Comparison of ENCODE assay signal across 15 cellular contexts in genomic region chr16:56265184-56265583, GRCh38.
"Had no signal": no experiment of that assay in that cellular context is flagged by ENCODE, and none has a peak within 500 bp of the region (broad histone marks: within the 10 kb centered on the region; RNA-seq: fewer than 3 reads in every experiment).

No MANE protein-coding gene starts in this region.

- H3K36me3 Mint-ChIP-seq: activated naive CD4-positive, alpha-beta T cell treated with anti-CD3 and anti-CD28 coated beads, Interleukin-2, amount 50 U/mL, for 72 hours; naive thymus-derived CD8-positive, alpha-beta T cell; WTC11 had no signal

- H3K9ac ChIP-seq: SK-N-SH had no signal

- H3K27ac Mint-ChIP-seq: activated naive CD4-positive, alpha-beta T cell treated with anti-CD3 and anti-CD28 coated beads, Interleukin-2, amount 50 U/mL, for 72 hours; WTC11 had no signal

- H3K9me3 ChIP-seq: gastrocnemius medialis, SK-N-SH had no signal

- H3K27me3 ChIP-seq: gastrocnemius medialis had no signal

- H3K9me3 Mint-ChIP-seq: activated naive CD4-positive, alpha-beta T cell treated with anti-CD3 and anti-CD28 coated beads, Interleukin-2, amount 50 U/mL, for 72 hours; activated T-cell treated with anti-CD3 and anti-CD28 coated beads, Interleukin-2, amount 50 U/mL, for 4 hours; brain; naive thymus-derived CD8-positive, alpha-beta T cell; WTC11 had no signal

- H3K4me1 ChIP-seq: gastrocnemius medialis had no signal

- H3K36me3 ChIP-seq: gastrocnemius medialis had no signal

- H3K27me3 Mint-ChIP-seq: brain had no signal

- H3K4me3 Mint-ChIP-seq: activated T-cell treated with anti-CD3 and anti-CD28 coated beads, Interleukin-2, amount 50 U/mL, for 4 hours; naive thymus-derived CD8-positive, alpha-beta T cell; WTC11 had no signal

- H3K4me2 ChIP-seq: SK-N-SH had no signal

- ATAC-seq: activated naive CD4-positive, alpha-beta T cell treated with anti-CD3 and anti-CD28 coated beads, Interleukin-2, amount 50 U/mL, for 72 hours; activated T-cell treated with anti-CD3 and anti-CD28 coated beads, Interleukin-2, amount 50 U/mL, for 4 hours; gastrocnemius medialis; naive thymus-derived CD8-positive, alpha-beta T cell; sciatic nerve; stimulated activated naive CD8-positive, alpha-beta T cell treated with anti-CD3 and anti-CD28 coated beads, Interleukin-15, Interleukin-2, amounts not matched to agents 100 U/mL and 50 U/mL, for 24 hours; WTC11 had no signal

- DNase-seq: activated CD4-positive, alpha-beta T cell treated with anti-CD3 and anti-CD28 coated beads, Interleukin-2, amount 50 U/mL, for 1 hour; activated effector memory CD4-positive, alpha-beta T cell treated with anti-CD3 and anti-CD28 coated beads, Interleukin-2, amount 50 U/mL, for 16 hours; activated T-cell treated with anti-CD3 and anti-CD28 coated beads, Interleukin-2, amount 50 U/mL, for 4 hours; amniotic stem cell; gastrocnemius medialis; naive thymus-derived CD8-positive, alpha-beta T cell; nucleus accumbens; SK-N-SH; stimulated activated CD4-positive, alpha-beta T cell treated with anti-CD3 and anti-CD28 coated beads, Interleukin-12 subunit alpha, Interleukin-12 subunit beta, amount 100 ng/mL, for 4 hours; stimulated activated naive CD8-positive, alpha-beta T cell treated with anti-CD3 and anti-CD28 coated beads, Interleukin-15, Interleukin-2, amounts not matched to agents 100 U/mL and 50 U/mL, for 24 hours; T-helper 1 cell had no signal

- H3K27ac ChIP-seq: gastrocnemius medialis had no signal

- H3K4me3 ChIP-seq: gastrocnemius medialis had no signal
